ENCODE assay signal across 18 cellular contexts in the genomic region with DNA sequence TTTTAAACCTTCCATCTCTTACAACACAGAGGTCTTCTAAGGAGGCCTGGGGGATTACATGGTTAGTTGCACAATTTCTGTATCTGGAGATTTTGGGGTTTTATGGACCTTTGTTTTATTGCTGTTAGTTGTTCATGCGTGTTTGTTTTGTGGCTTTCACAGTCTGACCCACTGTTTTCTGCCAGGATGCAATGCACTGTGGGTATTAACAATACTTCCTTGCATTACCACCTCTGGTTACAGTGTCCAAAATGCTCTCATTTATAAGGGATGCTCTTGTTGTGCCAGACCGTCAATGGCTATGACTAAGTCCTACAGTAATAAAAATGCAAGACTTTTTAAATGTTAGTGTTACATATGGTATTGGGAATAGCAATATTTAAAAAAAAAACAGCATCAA.
DNase-seq lines count a peak whose midpoint lies in the region; ATAC-seq and TF ChIP-seq lines count a peak whose summit lies in the region.
"Had no signal": no experiment of that assay in that cellular context is flagged by ENCODE, and none has a peak within 500 bp of the region (broad histone marks: within the 10 kb centered on the region; RNA-seq: fewer than 3 reads in every experiment).

No MANE protein-coding gene starts in this region.

- H3K9ac ChIP-seq in SU-DHL-6 (ENCODE audit: low read length) (no peak overlapping the region), neuronal stem cell (ENCODE audit: low read depth, low read length, poor library complexity) (no peak overlapping the region)
- H3K9ac ChIP-seq: BLaER1, GM23248 had no signal

- H2BK120ac ChIP-seq in neuronal stem cell (ENCODE audit: low read depth, low read length): no peak overlapping the region

- no peak overlapping the region for H4K8ac ChIP-seq in neuronal stem cell (ENCODE audit: low read depth, low read length)

- H3K4me3 ChIP-seq in SU-DHL-6 (ENCODE audit: insufficient read depth, low read length, poor library complexity, severe bottlenecking) (no peak overlapping the region), prostate gland (no peak overlapping the region), neuronal stem cell (ENCODE audit: low read length in 2 of 2) (no peak overlapping the region)
- H3K4me3 ChIP-seq: BLaER1, GM23248 had no signal

- H3K79me1 ChIP-seq in neuronal stem cell (ENCODE audit: low read depth, low read length): no peaks in the 10 kb centered on the region

- H2AK5ac ChIP-seq in neuronal stem cell (ENCODE audit: low read depth, low read length): no peak overlapping the region

- WGBS in prostate gland: 42% methylated on average over 2 of the region's 2 CpGs
- WGBS in neuronal stem cell (ENCODE audit: extremely low coverage in 2 of 2, insufficient read length in 2 of 2, insufficient replicate concordance in 1 of 2), 2 donors: no CpG with 5 or more reads among the region's 2 CpGs

- H2AFZ ChIP-seq in SU-DHL-6 (ENCODE audit: low read depth, low read length, severe bottlenecking) (peak overlapping the region; percentile 34), neuronal stem cell (ENCODE audit: low read length) (no peak overlapping the region)
- H2AFZ ChIP-seq: GM23248 had no signal

- no peak overlapping the region for H3K27ac ChIP-seq in SU-DHL-6 (ENCODE audit: low read depth, low read length)
- no peak overlapping the region for H3K27ac ChIP-seq in prostate gland
- no peak overlapping the region for H3K27ac ChIP-seq in neuronal stem cell (replicated peaks; ENCODE audit: low read length)
- H3K27ac ChIP-seq: BLaER1, GM23248 had no signal

- no peaks in the 10 kb centered on the region for H3F3A ChIP-seq in SU-DHL-6 (ENCODE audit: insufficient read depth)

- H4K20me1 ChIP-seq in SU-DHL-6 (ENCODE audit: low read depth, low read length): no peaks in the 10 kb centered on the region
- H4K20me1 ChIP-seq: BLaER1 had no signal

- ATAC-seq in HG03175 (IDR thresholded peaks at IDR 0.05; ENCODE audit: unreplicated experiment): peak; percentile 43
- ATAC-seq: CD8-positive, alpha-beta T cell; HepG2 had no signal

- H3K36me3 ChIP-seq in SU-DHL-6 (ENCODE audit: low read length): no peaks in the 10 kb centered on the region
- no peaks in the 10 kb centered on the region for H3K36me3 ChIP-seq in prostate gland
- H3K36me3 ChIP-seq in neuronal stem cell (replicated peaks in 1 of 2; ENCODE audit: control insufficient read depth in 2 of 2, insufficient read depth in 2 of 2, low read length in 2 of 2): no peaks in the 10 kb centered on the region
- H3K36me3 ChIP-seq: BLaER1 had no signal

- H3K9me2 ChIP-seq in SU-DHL-6 (replicated peaks; ENCODE audit: insufficient read depth, low read length): no peaks in the 10 kb centered on the region

- no peak overlapping the region for H4K91ac ChIP-seq in neuronal stem cell (ENCODE audit: low read depth, low read length, poor library complexity)

- no peak overlapping the region for H3K4ac ChIP-seq in neuronal stem cell (ENCODE audit: low read length)

- no peak overlapping the region for H3K18ac ChIP-seq in neuronal stem cell (ENCODE audit: low read length)

- no peak overlapping the region for H3K14ac ChIP-seq in neuronal stem cell (ENCODE audit: low read length)

- no peak overlapping the region for H3K4me2 ChIP-seq in SU-DHL-6 (ENCODE audit: low read depth, low read length, poor library complexity, severe bottlenecking)
- H3K4me2 ChIP-seq in neuronal stem cell (ENCODE audit: insufficient read depth, low read length, poor library complexity, severe bottlenecking): no peak overlapping the region
- H3K4me2 ChIP-seq: BLaER1 had no signal

- no peaks in the 10 kb centered on the region for H3K27me3 ChIP-seq in SU-DHL-6 (ENCODE audit: low read length)
- H3K27me3 ChIP-seq in prostate gland (replicated peaks; ENCODE audit: insufficient read depth): no peaks in the 10 kb centered on the region
- no peaks in the 10 kb centered on the region for H3K27me3 ChIP-seq in neuronal stem cell (ENCODE audit: control insufficient read depth in 3 of 3, insufficient read depth in 3 of 3, low read depth in 1 of 3, low read length in 3 of 3)
- H3K27me3 ChIP-seq: BLaER1 had no signal

- H3K23ac ChIP-seq in neuronal stem cell (ENCODE audit: low read depth, low read length, poor library complexity): no peak overlapping the region

- H3K9me3 ChIP-seq in SU-DHL-6 (ENCODE audit: insufficient read depth, low read length) (no peaks in the 10 kb centered on the region), prostate gland (no peaks in the 10 kb centered on the region), neuronal stem cell (replicated peaks in 1 of 2; ENCODE audit: control insufficient read depth in 2 of 2, insufficient read depth in 1 of 2, low read depth in 1 of 2, low read length in 2 of 2) (no peaks in the 10 kb centered on the region)
- H3K9me3 ChIP-seq: BLaER1 had no signal

- no peak overlapping the region for H2BK12ac ChIP-seq in neuronal stem cell (ENCODE audit: low read length)

- TF ChIP-seq CTCF in SU-DHL-6 (IDR thresholded peaks at IDR 0.05; ENCODE audit: insufficient read depth, low read length, poor library complexity, severe bottlenecking) (no peak), prostate gland (IDR thresholded peaks at IDR 0.05) (no peak)

- no peak for TF ChIP-seq POLR2A in prostate gland (IDR thresholded peaks at IDR 0.05)

- no peak overlapping the region for H2BK5ac ChIP-seq in neuronal stem cell (ENCODE audit: low read length)

- H3K4me1 ChIP-seq in prostate gland (replicated peaks) (no peaks in the 10 kb centered on the region), neuronal stem cell (ENCODE audit: control insufficient read depth in 2 of 2, insufficient read depth in 1 of 2, low read depth in 1 of 2, low read length in 2 of 2) (no peaks in the 10 kb centered on the region)
- H3K4me1 ChIP-seq: BLaER1 had no signal

- no peak overlapping the region for H2BK15ac ChIP-seq in neuronal stem cell (ENCODE audit: low read length)

- DNase-seq in M059J (ENCODE audit: low read depth) (peak; percentile 2), prostate gland (ENCODE audit: low spot score) (peak; percentile 6), neuronal stem cell (ENCODE audit: low spot score) (no peak), amygdala (lab: John Stamatoyannopoulos, UW) (no peak), C1 segment of cervical spinal cord (lab: John Stamatoyannopoulos, UW) (no peak), DMS153 (lab: John Stamatoyannopoulos, UW) (no peak)
- DNase-seq: 8988T; Calu3; CD8-positive, alpha-beta T cell; DMS 273 treated with DMSO at 0.1 percent for 48 hours; DMS79; GDM1; GM23248; HCEC 1CT had no signal

- no peaks in the 10 kb centered on the region for H3K79me2 ChIP-seq in SU-DHL-6 (ENCODE audit: insufficient read depth, low read length)

- intact Hi-C loops in prostate gland (cut with DNase I): no loop called here

Comparison
In these comparisons a context has a peak if more than half of its experiments do, and no peak if none do; other contexts are left out.
1. DNase-seq: peak in M059J (single experiment) and prostate gland (single experiment); none in neuronal stem cell (single experiment), amygdala (0 of 56), C1 segment of cervical spinal cord (0 of 14) and DMS153 (single experiment).